26 cellular contexts compared by ENCODE assay signal in genomic region chr15:65914371-65914770, GRCh38.
"Had no signal": no experiment of that assay in that cellular context is flagged by ENCODE, and none has a peak within 500 bp of the region (broad histone marks: within the 10 kb centered on the region; RNA-seq: fewer than 3 reads in every experiment).

No MANE protein-coding gene starts in this region.

- H3K27me3 ChIP-seq: ascending aorta, esophagus muscularis mucosa, heart right ventricle, left lung, neutrophil, right lobe of liver, uterus had no signal

- H3K27ac ChIP-seq: ascending aorta, esophagus muscularis mucosa, heart right ventricle, left lung, lower lobe of right lung, neutrophil, right lobe of liver, thoracic aorta, uterus had no signal

- H3K4me3 ChIP-seq: ascending aorta, esophagus muscularis mucosa, heart right ventricle, left lung, lower lobe of right lung, mucosa of descending colon, right lobe of liver, thoracic aorta, uterus had no signal

- H3K27ac Mint-ChIP-seq: activated CD4-positive, alpha-beta memory T cell treated with anti-CD3 and anti-CD28 coated beads, Interleukin-2, amount 10 ng/mL, durations not matched to agents 7 days and 5 days; activated CD4-positive, alpha-beta T cell treated with anti-CD3 and anti-CD28 coated beads, Interleukin-2, amount 10 ng/mL, durations not matched to agents 7 days and 5 days; activated naive CD8-positive, alpha-beta T cell; activated T-helper 2 cell treated with anti-CD3 and anti-CD28 coated beads, Interferon-gamma antibody, Interleukin-2, Interleukin-4, amounts not matched to agents 10 μg/mL and 5 μg/mL and 100 μg/mL, durations not matched to agents 14 hours and 24 hours and 36 hours; nephron progenitor cell; stimulated activated naive CD8-positive, alpha-beta T cell treated with anti-CD3 and anti-CD28 coated beads, Interleukin-15, Interleukin-2, amounts not matched to agents 100 ng/mL and 50 ng/mL, for 24 hours; T-helper 1 cell treated with Interleukin-12 subunit alpha and Interleukin-12 subunit beta and Interleukin-4 antibody, amounts not matched to agents 30 μg/mL and 1 μg/mL, for 36 hours; type B pancreatic cell had no signal

- H3K27me3 Mint-ChIP-seq: activated CD4-positive, alpha-beta memory T cell treated with anti-CD3 and anti-CD28 coated beads, Interleukin-2, amount 10 ng/mL, durations not matched to agents 7 days and 5 days; activated CD4-positive, alpha-beta T cell treated with anti-CD3 and anti-CD28 coated beads, Interleukin-2, amount 10 ng/mL, durations not matched to agents 7 days and 5 days; activated naive CD8-positive, alpha-beta T cell; progenitor cell of endocrine pancreas; stimulated activated naive CD8-positive, alpha-beta T cell treated with anti-CD3 and anti-CD28 coated beads, Interleukin-15, Interleukin-2, amounts not matched to agents 100 ng/mL and 50 ng/mL, for 24 hours; type B pancreatic cell had no signal

- H3K4me1 ChIP-seq: left lung, uterus had no signal

- H3K9me3 ChIP-seq: ascending aorta, esophagus muscularis mucosa, heart right ventricle, left lung, lower lobe of right lung, mucosa of descending colon, neutrophil, right lobe of liver, thoracic aorta, uterus had no signal

- H3K4me3 Mint-ChIP-seq: activated CD4-positive, alpha-beta memory T cell treated with anti-CD3 and anti-CD28 coated beads, Interleukin-2, amount 10 ng/mL, durations not matched to agents 7 days and 5 days; activated CD4-positive, alpha-beta T cell treated with anti-CD3 and anti-CD28 coated beads, Interleukin-2, amount 10 ng/mL, durations not matched to agents 7 days and 5 days; activated naive CD8-positive, alpha-beta T cell; nephron progenitor cell; stimulated activated naive CD8-positive, alpha-beta T cell treated with anti-CD3 and anti-CD28 coated beads, Interleukin-15, Interleukin-2, amounts not matched to agents 100 ng/mL and 50 ng/mL, for 24 hours; T-helper 1 cell treated with Interleukin-12 subunit alpha and Interleukin-12 subunit beta and Interleukin-4 antibody, amounts not matched to agents 30 μg/mL and 1 μg/mL, for 36 hours; type B pancreatic cell had no signal

- H3K36me3 ChIP-seq: thoracic aorta, uterus had no signal

- DNase-seq: activated CD4-positive, alpha-beta memory T cell treated with anti-CD3 and anti-CD28 coated beads, Interleukin-2, amount 10 ng/mL, durations not matched to agents 7 days and 5 days; activated CD4-positive, alpha-beta T cell treated with anti-CD3 and anti-CD28 coated beads, Interleukin-2, amount 10 ng/mL, durations not matched to agents 7 days and 5 days; activated CD4-positive, CD25-positive, alpha-beta regulatory T cell treated with anti-CD3 and anti-CD28 coated beads, Interleukin-2, amount 50 U/mL, for 72 hours; activated naive CD4-positive, alpha-beta T cell treated with Interleukin-2 at 50 U/mL for 16 hours; activated T-cell treated with anti-CD3 and anti-CD28 coated beads, Interleukin-2, amount 50 U/mL, for 48 hours; foreskin melanocyte; heart right ventricle; left lung; lower lobe of right lung; mesendoderm; mucosa of descending colon; nephron progenitor cell; right lobe of liver; stimulated activated CD4-positive, alpha-beta T cell treated with anti-CD3 and anti-CD28 coated beads, Interleukin-2, amount 100 ng/mL, for 48 hours; T1000; uterus had no signal

- ATAC-seq: heart right ventricle, left lung, lower lobe of right lung, mucosa of descending colon, right lobe of liver had no signal

- H3K9me3 Mint-ChIP-seq: activated CD4-positive, alpha-beta memory T cell treated with anti-CD3 and anti-CD28 coated beads, Interleukin-2, amount 10 ng/mL, durations not matched to agents 7 days and 5 days; activated CD4-positive, alpha-beta T cell treated with anti-CD3 and anti-CD28 coated beads, Interleukin-2, amount 10 ng/mL, durations not matched to agents 7 days and 5 days; activated T-helper 2 cell treated with anti-CD3 and anti-CD28 coated beads, Interferon-gamma antibody, Interleukin-2, Interleukin-4, amounts not matched to agents 10 μg/mL and 5 μg/mL and 100 μg/mL, durations not matched to agents 14 hours and 24 hours and 36 hours; nephron progenitor cell; stimulated activated naive CD8-positive, alpha-beta T cell treated with anti-CD3 and anti-CD28 coated beads, Interleukin-15, Interleukin-2, amounts not matched to agents 100 ng/mL and 50 ng/mL, for 24 hours; T-helper 1 cell treated with Interleukin-12 subunit alpha and Interleukin-12 subunit beta and Interleukin-4 antibody, amounts not matched to agents 30 μg/mL and 1 μg/mL, for 36 hours; type B pancreatic cell had no signal
